Comparison of ENCODE assay signal across 17 cellular contexts in genomic region chr5:109882546-109882945, GRCh38.
A peak's percentile ranks its signal among the peaks of the same experiment; 100 is the strongest.
DNase-seq lines count a peak whose midpoint lies in the region; ATAC-seq, FAIRE-seq and TF ChIP-seq lines count a peak whose summit lies in the region.
"Had no signal": no experiment of that assay in that cellular context is flagged by ENCODE, and none has a peak within 500 bp of the region (broad histone marks: within the 10 kb centered on the region; RNA-seq: fewer than 3 reads in every experiment).

No MANE protein-coding gene starts in this region.

- no peak overlapping the region for H2BK20ac ChIP-seq in H9 (ENCODE audit: low read depth, low read length, poor library complexity, severe bottlenecking)

- H4K20me1 ChIP-seq in H9 (ENCODE audit: control insufficient read depth, insufficient read depth, insufficient read length): no peaks in the 10 kb centered on the region
- no peaks in the 10 kb centered on the region for H4K20me1 ChIP-seq in smooth muscle cell (ENCODE audit: low read depth)

- no peak overlapping the region for H3K27ac ChIP-seq in H9 (ENCODE audit: insufficient read length, low read depth, low read length)
- H3K27ac ChIP-seq in foreskin keratinocyte: no peak overlapping the region
- H3K27ac ChIP-seq in smooth muscle cell (ENCODE audit: low read depth): no peak overlapping the region

- no peak for FAIRE-seq in bronchial epithelial cell (lab: Jason Lieb, UNC)
- FAIRE-seq: G401.6, GM12891, GM18507 had no signal

- H4K8ac ChIP-seq in H9 (replicated peaks; ENCODE audit: insufficient read length, low read depth, low read length): no peak overlapping the region

- H3K79me1 ChIP-seq in H9 (ENCODE audit: insufficient read depth, low read depth, low read length, poor library complexity, severe bottlenecking): no peaks in the 10 kb centered on the region

- H3K27me3 Mint-ChIP-seq in H9 (ENCODE audit: low read depth): no peaks in the 10 kb centered on the region
- H3K27me3 Mint-ChIP-seq: CD4-positive, alpha-beta memory T cell had no signal

- no peak overlapping the region for H3K56ac ChIP-seq in H9 (ENCODE audit: insufficient read length, low read depth, low read length)

- H3K27me3 ChIP-seq in H9 (ENCODE audit: insufficient read depth, low read length) (no peaks in the 10 kb centered on the region), bronchial epithelial cell (ENCODE audit: control insufficient read depth, insufficient read depth, low read length) (no peaks in the 10 kb centered on the region), foreskin keratinocyte (no peaks in the 10 kb centered on the region), smooth muscle cell (ENCODE audit: low read depth) (no peaks in the 10 kb centered on the region)

- no peak overlapping the region for H3K23ac ChIP-seq in H9 (ENCODE audit: insufficient read length, low read depth, low read length)

- no peak overlapping the region for H4K91ac ChIP-seq in H9 (ENCODE audit: insufficient read length, low read depth, low read length)

- H3K36me3 Mint-ChIP-seq in H9 (ENCODE audit: insufficient read depth in 1 of 3, low read depth in 3 of 3): no peaks in the 10 kb centered on the region
- H3K36me3 Mint-ChIP-seq: CD4-positive, alpha-beta memory T cell had no signal

- no peak overlapping the region for H3K18ac ChIP-seq in H9 (ENCODE audit: insufficient read length, low read depth, low read length)

- H3K9me3 Mint-ChIP-seq in H9: no peaks in the 10 kb centered on the region
- H3K9me3 Mint-ChIP-seq: CD4-positive, alpha-beta memory T cell; GM23338 had no signal

- H3T11ph ChIP-seq in H9 (ENCODE audit: low read length): no peak overlapping the region

- no peak for DNase-seq in H9
- DNase-seq in bronchial epithelial cell (ENCODE audit: low read depth): peak; percentile 29
- peak; percentile 10 to 35 for DNase-seq in foreskin keratinocyte
- DNase-seq in smooth muscle cell (lab: John Stamatoyannopoulos, UW; ENCODE audit: unreplicated experiment): no peak
- no peak for DNase-seq in GDM1 (lab: John Stamatoyannopoulos, UW)
- DNase-seq: C1 segment of cervical spinal cord; Calu3; CD4-positive, alpha-beta memory T cell; COR-L47; DMS53; DMS79 treated with DMSO at 0.1 percent for 48 hours; HCEC 1CT had no signal

- no peak overlapping the region for H2AK5ac ChIP-seq in H9 (ENCODE audit: insufficient read length, low read length)

- H4K5ac ChIP-seq in H9 (ENCODE audit: insufficient read length, low read depth, low read length): no peak overlapping the region

- H3K9me3 ChIP-seq in H9 (ENCODE audit: control insufficient read depth, low read depth, low read length) (no peaks in the 10 kb centered on the region), smooth muscle cell (replicated peaks; ENCODE audit: low read depth) (no peaks in the 10 kb centered on the region)

- H3K4me1 ChIP-seq in H9 (ENCODE audit: insufficient read depth, low read length): no peaks in the 10 kb centered on the region
- peaks cover 3% of the 10 kb centered on the region for H3K4me1 ChIP-seq in foreskin keratinocyte
- H3K4me1 ChIP-seq in smooth muscle cell (ENCODE audit: low read depth): no peaks in the 10 kb centered on the region

- no peak overlapping the region for H3K14ac ChIP-seq in H9 (ENCODE audit: insufficient read depth, low read length)

- no peak overlapping the region for H2BK5ac ChIP-seq in H9 (ENCODE audit: insufficient read length, low read length)

- no peak overlapping the region for H3K4me3 Mint-ChIP-seq in H9
- H3K4me3 Mint-ChIP-seq: CD4-positive, alpha-beta memory T cell; GM23338 had no signal

- H3K36me3 ChIP-seq in bronchial epithelial cell (ENCODE audit: control insufficient read depth, insufficient read depth, low read length) (no peaks in the 10 kb centered on the region), smooth muscle cell (ENCODE audit: low read depth) (no peaks in the 10 kb centered on the region)

- H3K4me1 Mint-ChIP-seq in H9: no peaks in the 10 kb centered on the region; a peak in 1 of 4 replicates
- H3K4me1 Mint-ChIP-seq: GM23338 had no signal

- H3K9ac ChIP-seq in H9 (ENCODE audit: extremely low read depth, insufficient read length, low read length) (no peak overlapping the region), smooth muscle cell (ENCODE audit: low read depth) (no peak overlapping the region)

- H3K4me2 ChIP-seq in H9 (ENCODE audit: insufficient read depth, insufficient read length, low read length): no peak overlapping the region
- H3K4me2 ChIP-seq in smooth muscle cell: no peak overlapping the region
- H3K4me2 ChIP-seq: GM23338 had no signal

- H3K4me3 ChIP-seq in bronchial epithelial cell (ENCODE audit: low read depth, low read length) (no peak overlapping the region), smooth muscle cell (no peak overlapping the region)
- H3K4me3 ChIP-seq: GM23338 had no signal

- peak; percentile 49 for ATAC-seq in foreskin keratinocyte
- no peak for ATAC-seq in HG03354 (IDR thresholded peaks at IDR 0.05; ENCODE audit: poor library complexity, severe bottlenecking, unreplicated experiment)
- ATAC-seq: GM23338 had no signal

- H3F3A ChIP-seq in smooth muscle cell (ENCODE audit: low read depth): no peaks in the 10 kb centered on the region

- peak overlapping the region; percentile 41 for H2BK12ac ChIP-seq in H9 (ENCODE audit: insufficient read length, low read depth, low read length)

- no peak overlapping the region for H3K4ac ChIP-seq in H9 (ENCODE audit: low read depth, low read length)

- H3K79me2 ChIP-seq in H9 (ENCODE audit: insufficient read depth, low read length): no peaks in the 10 kb centered on the region
- H3K79me2 ChIP-seq in smooth muscle cell (ENCODE audit: low read depth): no peaks in the 10 kb centered on the region

- no peak overlapping the region for H3K27ac Mint-ChIP-seq in H9
- H3K27ac Mint-ChIP-seq: CD4-positive, alpha-beta memory T cell; GM23338 had no signal

- TF ChIP-seq CTCF in H9 (conservative IDR thresholded peaks at IDR 0.05) (no peak), bronchial epithelial cell (IDR thresholded peaks at IDR 0.05; ENCODE audit: insufficient read depth, low read length, severe bottlenecking) (no peak), foreskin keratinocyte (conservative IDR thresholded peaks at IDR 0.05) (no peak), smooth muscle cell (IDR thresholded peaks at IDR 0.05; ENCODE audit: borderline replicate concordance, insufficient read depth, poor library complexity, severe bottlenecking) (no peak)

- H2AFZ ChIP-seq in H9 (ENCODE audit: low read length) (no peak overlapping the region), smooth muscle cell (ENCODE audit: low read depth) (no peak overlapping the region)
- H2AFZ ChIP-seq: GM23338 had no signal

- H2BK15ac ChIP-seq in H9 (ENCODE audit: low read depth, low read length): no peak overlapping the region

- H3K23me2 ChIP-seq in H9 (ENCODE audit: insufficient read length, low read depth, low read length, poor library complexity, severe bottlenecking): no peaks in the 10 kb centered on the region

- H2BK120ac ChIP-seq in H9 (ENCODE audit: low read depth, low read length, poor library complexity, severe bottlenecking): no peak overlapping the region

Comparison
In these comparisons a context has a peak if more than half of its experiments do, and no peak if none do; other contexts are left out.
1. DNase-seq: peak in bronchial epithelial cell (single experiment) and foreskin keratinocyte (2 of 2); none in H9 (single experiment), smooth muscle cell (single experiment) and GDM1 (single experiment).